22 cellular contexts compared by ENCODE assay signal in genomic region chr10:76175533-76176165, GRCh38.
"Had no signal": no experiment of that assay in that cellular context is flagged by ENCODE, and none has a peak within 500 bp of the region (broad histone marks: within the 10 kb centered on the region; RNA-seq: fewer than 3 reads in every experiment).

No MANE protein-coding gene starts in this region.

- H3K27ac ChIP-seq: breast epithelium, colonic mucosa, KMS-11, SJSA1 had no signal

- H3K4me1 ChIP-seq: breast epithelium, colonic mucosa, SJSA1 had no signal

- H3K4me3 ChIP-seq: breast epithelium, colonic mucosa, SJSA1 had no signal

- DNase-seq: activated CD4-positive, alpha-beta T cell treated with anti-CD3 and anti-CD28 coated beads, Interleukin-2, amount 10 ng/mL, durations not matched to agents 24 days and 14 days; activated CD4-positive, alpha-beta T cell treated with anti-CD3 and anti-CD28 coated beads, Interleukin-2, amount 50 U/mL, for 48 hours; activated CD4-positive, CD25-positive, alpha-beta regulatory T cell treated with anti-CD3 and anti-CD28 coated beads, Interleukin-2, amount 50 U/mL, for 72 hours; activated CD8-positive, alpha-beta memory T cell treated with anti-CD3 and anti-CD28 coated beads, Interleukin-2, amount 10 ng/mL, durations not matched to agents 7 days and 5 days; activated effector memory CD4-positive, alpha-beta T cell treated with Interleukin-2 at 50 U/mL for 16 hours; activated naive CD4-positive, alpha-beta T cell; activated T-cell treated with anti-CD3 and anti-CD28 coated beads, Interleukin-2, amount 50 U/mL, for 24 hours; aorta; cerebellar nuclear complex; colonic mucosa; NCI-H1092; NCI-H1417; NCI-H1694 treated with DMSO at 0.1 percent for 48 hours; NCI-H2029 treated with DMSO at 0.1 percent for 48 hours; NCI-H446 treated with DMSO at 0.1 percent for 48 hours; NCI-H524 treated with DMSO at 0.1 percent for 48 hours; NCI-H82; RPMI8226; SHP77 had no signal

- H3K36me3 ChIP-seq: breast epithelium, colonic mucosa, SJSA1 had no signal

- H3K27me3 ChIP-seq: breast epithelium, colonic mucosa, SJSA1 had no signal

- H3K9me3 ChIP-seq: breast epithelium, colonic mucosa had no signal
